11 cellular contexts compared by ENCODE assay signal in the genomic region with DNA sequence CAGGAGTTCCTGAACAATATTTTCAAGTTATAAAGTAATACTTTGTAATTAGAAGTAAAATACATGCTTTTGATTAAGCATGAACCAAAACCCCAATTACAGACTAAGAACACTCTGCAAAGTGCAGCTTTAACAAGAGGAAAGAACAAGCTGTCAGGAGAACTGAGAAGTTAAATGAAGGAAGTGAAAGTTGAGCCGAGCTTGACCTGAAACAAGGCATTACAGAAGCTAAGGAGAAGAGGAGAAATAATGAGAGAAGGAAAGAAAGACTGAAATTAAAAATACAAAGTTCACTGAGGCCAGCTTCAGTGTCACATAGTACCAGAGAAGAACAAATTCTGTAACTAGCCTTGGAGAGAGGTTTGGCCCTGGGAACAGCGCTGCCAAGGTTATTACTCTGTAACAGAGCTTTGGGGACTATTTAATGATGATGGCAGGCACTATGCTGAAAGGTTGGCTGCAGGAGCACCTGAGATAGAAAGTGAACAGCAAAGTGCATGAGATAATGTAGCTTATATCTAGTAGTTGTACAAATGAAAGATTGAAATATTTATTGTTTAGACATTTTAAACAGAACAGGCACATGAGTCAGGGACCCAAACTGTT.
A peak's percentile ranks its signal among the peaks of the same experiment; 100 is the strongest.
DNase-seq lines count a peak whose midpoint lies in the region; ATAC-seq and TF ChIP-seq lines count a peak whose summit lies in the region.
"Had no signal": no experiment of that assay in that cellular context is flagged by ENCODE, and none has a peak within 500 bp of the region (broad histone marks: within the 10 kb centered on the region; RNA-seq: fewer than 3 reads in every experiment).

No MANE protein-coding gene starts in this region.

- no peaks in the 10 kb centered on the region for H3K9me3 Mint-ChIP-seq in activated B cell treated with CpG ODN at 0.5 μM for 24 hours
- no peaks in the 10 kb centered on the region for H3K9me3 Mint-ChIP-seq in activated T-cell treated with anti-CD3 and anti-CD28 coated beads, Interleukin-2, amount 50 U/mL, for 24 hours
- H3K9me3 Mint-ChIP-seq in osteocyte (ENCODE audit: unreplicated experiment): no peaks in the 10 kb centered on the region

- H3K36me3 Mint-ChIP-seq in activated B cell treated with CpG ODN at 0.5 μM for 24 hours (ENCODE audit: low read depth) (no peaks in the 10 kb centered on the region), osteocyte (ENCODE audit: unreplicated experiment) (no peaks in the 10 kb centered on the region)
- no peaks in the 10 kb centered on the region for H3K36me3 Mint-ChIP-seq in activated T-cell treated with anti-CD3 and anti-CD28 coated beads, Interleukin-2, amount 50 U/mL, for 24 hours (ENCODE audit: low read depth)

- peaks cover 1% of the 10 kb centered on the region for H3K27me3 Mint-ChIP-seq in activated B cell treated with CpG ODN at 0.5 μM for 24 hours
- no peaks in the 10 kb centered on the region for H3K27me3 Mint-ChIP-seq in activated T-cell treated with anti-CD3 and anti-CD28 coated beads, Interleukin-2, amount 50 U/mL, for 24 hours
- no peaks in the 10 kb centered on the region for H3K27me3 Mint-ChIP-seq in osteocyte (ENCODE audit: unreplicated experiment)

- H3K4me3 Mint-ChIP-seq in activated B cell treated with CpG ODN at 0.5 μM for 24 hours (no peak overlapping the region), osteocyte (ENCODE audit: unreplicated experiment) (no peak overlapping the region)
- no peak overlapping the region for H3K4me3 Mint-ChIP-seq in activated T-cell treated with anti-CD3 and anti-CD28 coated beads, Interleukin-2, amount 50 U/mL, for 24 hours

- intact Hi-C loops in activated B cell treated with CpG ODN at 0.5 μM for 24 hours (cut with micrococcal nuclease): no loop called here

- POLR2A ChIA-PET in activated B cell treated with CpG ODN at 0.5 μM for 24 hours (lab: Charles Lee): interaction anchor here (0.7 kb wide), 1 partner anchor 970 kb away, joined by 3 read pairs; no protein-coding TSS in a partner anchor

- H3K4me1 Mint-ChIP-seq in activated B cell treated with CpG ODN at 0.5 μM for 24 hours: peaks cover 21% of the 10 kb centered on the region
- no peaks in the 10 kb centered on the region for H3K4me1 Mint-ChIP-seq in activated T-cell treated with anti-CD3 and anti-CD28 coated beads, Interleukin-2, amount 50 U/mL, for 24 hours (ENCODE audit: low read depth)
- H3K4me1 Mint-ChIP-seq in osteocyte (ENCODE audit: unreplicated experiment): no peaks in the 10 kb centered on the region

- DNase-seq in activated B cell treated with CpG ODN at 0.5 μM for 24 hours (no peak), NCI-H1092 treated with DMSO at 0.1 percent for 48 hours (lab: John Stamatoyannopoulos, UW) (no peak), islet precursor cell (no peak), osteocyte (ENCODE audit: extremely low spot score, unreplicated experiment) (no peak)
- DNase-seq in activated T-cell treated with anti-CD3 and anti-CD28 coated beads, Interleukin-2, amount 50 U/mL, for 24 hours: no peak
- DNase-seq: DMS153, NCI-H446 treated with DMSO at 0.1 percent for 48 hours, spleen had no signal

- H3K27ac Mint-ChIP-seq in activated B cell treated with CpG ODN at 0.5 μM for 24 hours (no peak overlapping the region), osteocyte (ENCODE audit: unreplicated experiment) (no peak overlapping the region)
- H3K27ac Mint-ChIP-seq in activated T-cell treated with anti-CD3 and anti-CD28 coated beads, Interleukin-2, amount 50 U/mL, for 24 hours: no peak overlapping the region

- CTCF ChIA-PET in activated B cell treated with CpG ODN at 0.5 μM for 24 hours (lab: Charles Lee): no interaction called here

- TF ChIP-seq CTCF in activated B cell treated with CpG ODN at 0.5 μM for 24 hours (IDR thresholded peaks at IDR 0.05) (no peak), osteocyte (IDR thresholded peaks at IDR 0.05) (no peak)

- peak; percentile 88 for ATAC-seq in GM18520 (IDR thresholded peaks at IDR 0.05; ENCODE audit: unreplicated experiment)
- ATAC-seq in GM21723 (IDR thresholded peaks at IDR 0.05; ENCODE audit: unreplicated experiment): peak; percentile 98
- peak; percentile 97 for ATAC-seq in HG03354 (IDR thresholded peaks at IDR 0.05; ENCODE audit: poor library complexity, severe bottlenecking, unreplicated experiment)
- ATAC-seq in activated B cell treated with CpG ODN at 0.5 μM for 24 hours (ENCODE audit: low read depth): peak; percentile 58
